ENCODE assay signal across 8 cellular contexts in the genomic region with DNA sequence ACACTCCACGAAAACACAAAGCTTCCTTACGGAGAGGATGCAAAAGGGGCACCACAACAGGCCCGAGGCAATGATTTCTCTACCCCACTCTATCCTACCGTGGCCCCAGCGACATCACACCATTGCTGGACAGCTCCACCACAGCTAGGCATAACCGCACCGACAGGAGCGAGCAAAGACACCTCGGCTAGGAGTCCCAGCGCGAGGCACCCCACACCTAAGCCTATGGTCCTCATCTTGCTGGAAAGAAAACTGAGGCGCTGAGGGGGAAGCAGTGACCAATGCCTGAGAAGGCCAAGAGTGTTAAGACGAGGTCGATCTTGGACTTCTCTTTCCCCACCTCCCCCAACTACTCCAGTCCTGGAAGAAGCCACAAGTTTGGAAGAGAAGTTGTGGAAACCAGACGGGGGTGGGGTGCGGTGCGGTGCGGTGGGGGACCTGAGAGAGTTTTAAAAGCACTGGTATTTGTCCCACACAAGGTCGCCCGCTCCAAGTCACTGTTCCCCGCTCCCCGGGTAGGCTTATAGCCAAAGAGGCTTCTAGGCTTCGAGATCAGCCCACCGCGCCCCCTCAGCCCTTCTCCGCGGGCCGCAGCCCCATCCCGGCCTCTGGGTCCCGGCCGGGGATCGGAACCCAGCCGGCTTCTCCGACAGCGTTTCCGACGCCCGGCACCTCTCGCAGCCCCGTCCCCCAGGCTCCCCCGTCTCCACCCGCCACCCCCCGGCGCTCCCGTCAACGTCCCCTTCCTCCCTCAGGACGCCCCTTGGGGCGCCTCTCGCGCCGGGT. TPM values are rescaled to one million over a fixed set of nuclear protein-coding genes. Genes with fewer than 3 reads are reported as not detected.
DNase-seq lines count a peak whose midpoint lies in the region; ATAC-seq and TF ChIP-seq lines count a peak whose summit lies in the region.

No MANE protein-coding gene starts in this region.

- H3K27me3 ChIP-seq in ovary: no peaks in the 10 kb centered on the region

- no peak for TF ChIP-seq POLR2A in ovary (IDR thresholded peaks at IDR 0.05)

- no peak for TF ChIP-seq EP300 in ovary (IDR thresholded peaks at IDR 0.05)

- peak overlapping the region in 1 of 2 donors; percentile 69 for H3K27ac ChIP-seq in ovary

- no peaks in the 10 kb centered on the region for H3K27me3 Mint-ChIP-seq in activated B cell treated with CpG ODN at 0.5 μM for 24 hours

- CTCF ChIA-PET in activated B cell treated with CpG ODN at 0.5 μM for 24 hours (lab: Charles Lee): interaction anchor here (1.6 kb wide), 1 partner anchor 66 kb away, joined by 4 read pairs; no protein-coding TSS in a partner anchor

- peaks cover 6% of the 10 kb centered on the region for H3K4me1 ChIP-seq in ovary (ENCODE audit: insufficient read depth)

- H3K4me1 Mint-ChIP-seq in activated B cell treated with CpG ODN at 0.5 μM for 24 hours: peaks cover 43% of the 10 kb centered on the region

- DNase-seq in Daoy (ENCODE audit: low read depth): peak; percentile 22
- no peak for DNase-seq in activated B cell treated with CpG ODN at 0.5 μM for 24 hours
- peak; percentile 5 for DNase-seq in fibroblast of mammary gland (ENCODE audit: low read depth)
- peak in 3 of 5 donors; percentile 20 to 30 (median 25) for DNase-seq in ovary
- no peak for DNase-seq in NCI-H2029 (lab: John Stamatoyannopoulos, UW)
- no peak for DNase-seq in globus pallidus (ENCODE audit: low spot score)

- TF ChIP-seq CTCF in activated B cell treated with CpG ODN at 0.5 μM for 24 hours (IDR thresholded peaks at IDR 0.05) (no peak), fibroblast of mammary gland (conservative IDR thresholded peaks at IDR 0.05; ENCODE audit: control insufficient read depth, insufficient read depth, low read depth, low read length) (no peak), ovary (IDR thresholded peaks at IDR 0.05) (no peak)

- H3K4me3 Mint-ChIP-seq in activated B cell treated with CpG ODN at 0.5 μM for 24 hours: peak overlapping the region; percentile 99

- peaks cover 8% of the 10 kb centered on the region for H3K36me3 Mint-ChIP-seq in activated B cell treated with CpG ODN at 0.5 μM for 24 hours (ENCODE audit: low read depth)

- POLR2A ChIA-PET in activated B cell treated with CpG ODN at 0.5 μM for 24 hours (lab: Charles Lee): interaction anchor here (0.6 to 1.3 kb wide), 14 partner anchors 60 to 1858 kb away, joined by 3 to 9 read pairs (median 6); a partner anchor contains a TSS

- no peaks in the 10 kb centered on the region for H3K9me3 Mint-ChIP-seq in activated B cell treated with CpG ODN at 0.5 μM for 24 hours

- intact Hi-C loops in activated B cell treated with CpG ODN at 0.5 μM for 24 hours (cut with micrococcal nuclease) (loop anchor here (2.0 to 10.0 kb wide), 4 partner anchors 108 to 726 kb away; a partner anchor contains a TSS), ovary (cut with DNase I) (loop anchor here in 1 of 4 donors (5.0 kb wide), 1 partner anchor 168 kb away; no protein-coding TSS in a partner anchor)

- WGBS in ovary, 3 donors: 7 to 11% (median 9%) methylated on average over 41 to 51 of the region's 51 CpGs

- no peaks in the 10 kb centered on the region for H3K36me3 ChIP-seq in ovary

- H3K9me3 ChIP-seq in ovary: no peaks in the 10 kb centered on the region

- ATAC-seq in HG02852 (IDR thresholded peaks at IDR 0.05; ENCODE audit: unreplicated experiment): peak; percentile 9
- no peak for ATAC-seq in activated B cell treated with CpG ODN at 0.5 μM for 24 hours (ENCODE audit: low read depth)
- ATAC-seq in HG02973 (IDR thresholded peaks at IDR 0.05; ENCODE audit: unreplicated experiment): no peak

- peak overlapping the region; percentile 92 for H3K4me3 ChIP-seq in fibroblast of mammary gland (ENCODE audit: control insufficient read depth, low read depth, low read length)
- peak overlapping the region; percentile 83 for H3K4me3 ChIP-seq in ovary

- no peak overlapping the region for H3K27ac Mint-ChIP-seq in activated B cell treated with CpG ODN at 0.5 μM for 24 hours

RNA-seq across cellular contexts. Expression of a gene that starts 0.8 kb away (rescaled TPM):
- total RNA-seq in Daoy (2014; rRNA removed; shearing (Covaris generic)): 61.8 and 64.3 TPM in 2 replicates
- total RNA-seq in activated B cell treated with CpG ODN at 0.5 μM for 24 hours: 35.7 and 41.3 TPM in 2 replicates
- total RNA-seq in ovary: 10 to 100 TPM; 13.7 to 22.9 (median 16.9) TPM
- polyA plus RNA-seq in ovary: 10 to 100 TPM; 21.6 to 32.9 TPM

RNA-seq across cellular contexts. Expression of a gene that starts 5.9 kb away (rescaled TPM):
- total RNA-seq in Daoy (2014; rRNA removed; shearing (Covaris generic)): 25.2 and 30.6 TPM in 2 replicates
- total RNA-seq in activated B cell treated with CpG ODN at 0.5 μM for 24 hours (49.9 and 54.5 TPM in 2 replicates), ovary (10 to 100 TPM; 16.9 to 30.8 (median 24.8) TPM)
- polyA plus RNA-seq in ovary: 10 to 100 TPM; 22.6 to 30.5 TPM

Comparison
In these comparisons a context has a peak if more than half of its experiments do, and no peak if none do; other contexts are left out.
1. DNase-seq: peak in Daoy (single experiment), fibroblast of mammary gland (single experiment) and ovary (3 of 5); none in activated B cell treated with CpG ODN at 0.5 μM for 24 hours (single experiment), NCI-H2029 (single experiment) and globus pallidus (single experiment).